In the genomic region with DNA sequence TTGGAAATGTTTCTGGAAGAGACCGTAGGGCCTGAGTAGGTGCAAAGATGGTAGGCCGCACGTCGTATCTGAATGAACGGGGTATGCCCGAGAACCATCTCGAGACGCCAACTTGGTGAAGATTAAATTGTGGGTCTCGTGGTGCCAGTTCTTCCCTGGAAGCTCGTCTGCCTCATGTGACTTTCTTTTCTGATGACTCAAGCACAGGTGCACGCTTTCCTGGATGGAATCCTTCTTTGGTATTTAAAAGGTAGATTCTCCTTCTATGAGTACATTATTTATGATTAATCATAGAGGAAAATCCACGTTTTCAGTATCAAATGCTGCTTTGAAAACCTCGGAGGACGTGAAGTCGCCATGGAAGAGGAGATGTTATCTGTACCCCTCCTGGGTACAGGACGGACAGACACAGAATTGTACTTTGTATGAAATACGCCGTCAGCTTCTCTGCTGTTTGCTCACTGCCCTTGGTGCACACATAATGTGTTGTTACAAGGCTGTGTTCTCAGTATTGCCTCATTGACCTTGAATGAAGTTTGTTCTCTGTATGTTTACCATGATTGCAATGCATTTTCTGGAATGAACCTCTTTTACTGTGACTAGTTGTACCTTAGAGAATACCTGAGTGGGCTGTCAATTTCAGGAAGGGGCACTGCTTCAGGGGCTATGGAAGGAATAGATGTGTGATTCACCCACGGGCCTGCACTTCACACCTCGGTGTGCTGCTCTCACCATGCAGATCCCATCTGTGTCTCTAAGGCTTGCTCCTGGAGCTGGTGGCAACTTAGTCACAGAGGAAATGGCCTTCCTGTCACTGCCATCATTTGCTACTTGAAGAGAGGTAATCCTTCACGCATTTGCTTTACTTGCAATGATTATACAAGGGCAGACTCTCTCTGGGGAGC, we compare ENCODE assay signal across 1 cellular context.
TF ChIP-seq lines count a peak whose summit lies in the region.

No MANE protein-coding gene starts in this region.

TF ChIP-seq in HepG2, 621 proteins besides CTCF, POLR2A, EP300 and RAD21 (continued from another document and continues in another):
- TF ChIP-seq, protein P1, sequence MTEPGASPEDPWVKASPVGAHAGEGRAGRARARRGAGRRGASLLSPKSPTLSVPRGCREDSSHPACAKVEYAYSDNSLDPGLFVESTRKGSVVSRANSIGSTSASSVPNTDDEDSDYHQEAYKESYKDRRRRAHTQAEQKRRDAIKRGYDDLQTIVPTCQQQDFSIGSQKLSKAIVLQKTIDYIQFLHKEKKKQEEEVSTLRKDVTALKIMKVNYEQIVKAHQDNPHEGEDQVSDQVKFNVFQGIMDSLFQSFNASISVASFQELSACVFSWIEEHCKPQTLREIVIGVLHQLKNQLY (CRISPR knock-in tag; IDR thresholded peaks at IDR 0.05): no peak
- peak; percentile 82 for TF ChIP-seq ZNF205 (CRISPR knock-in tag; IDR thresholded peaks at IDR 0.05)
- no peak for TF ChIP-seq ZBTB40 (IDR thresholded peaks at IDR 0.05)
- TF ChIP-seq ZBTB40 (CRISPR knock-in tag; IDR thresholded peaks at IDR 0.05): no peak
- TF ChIP-seq MXD4 (CRISPR knock-in tag; IDR thresholded peaks at IDR 0.05): no peak
- no peak for TF ChIP-seq ZNF333 (CRISPR knock-in tag; IDR thresholded peaks at IDR 0.05; ENCODE audit: borderline replicate concordance)
- TF ChIP-seq ZNF430 (CRISPR knock-in tag; IDR thresholded peaks at IDR 0.05): no peak
- no peak for TF ChIP-seq THAP8 (CRISPR knock-in tag; IDR thresholded peaks at IDR 0.05; ENCODE audit: borderline replicate concordance)
- no peak for TF ChIP-seq ZNF740 (CRISPR knock-in tag; IDR thresholded peaks at IDR 0.05)
- 0 out of 2 replicates have a peak, but pooled peaks have one; percentile 11 for TF ChIP-seq HOXA5 (CRISPR knock-in tag; IDR thresholded peaks at IDR 0.05)
- TF ChIP-seq, protein P2, sequence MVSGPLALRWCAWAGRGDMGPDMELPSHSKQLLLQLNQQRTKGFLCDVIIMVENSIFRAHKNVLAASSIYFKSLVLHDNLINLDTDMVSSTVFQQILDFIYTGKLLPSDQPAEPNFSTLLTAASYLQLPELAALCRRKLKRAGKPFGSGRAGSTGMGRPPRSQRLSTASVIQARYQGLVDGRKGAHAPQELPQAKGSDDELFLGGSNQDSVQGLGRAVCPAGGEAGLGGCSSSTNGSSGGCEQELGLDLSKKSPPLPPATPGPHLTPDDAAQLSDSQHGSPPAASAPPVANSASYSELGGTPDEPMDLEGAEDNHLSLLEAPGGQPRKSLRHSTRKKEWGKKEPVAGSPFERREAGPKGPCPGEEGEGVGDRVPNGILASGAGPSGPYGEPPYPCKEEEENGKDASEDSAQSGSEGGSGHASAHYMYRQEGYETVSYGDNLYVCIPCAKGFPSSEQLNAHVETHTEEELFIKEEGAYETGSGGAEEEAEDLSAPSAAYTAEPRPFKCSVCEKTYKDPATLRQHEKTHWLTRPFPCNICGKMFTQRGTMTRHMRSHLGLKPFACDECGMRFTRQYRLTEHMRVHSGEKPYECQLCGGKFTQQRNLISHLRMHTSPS (CRISPR knock-in tag; IDR thresholded peaks at IDR 0.05; ENCODE audit: low read depth): no peak
- TF ChIP-seq ZNF407 (CRISPR knock-in tag; IDR thresholded peaks at IDR 0.05; ENCODE audit: not compliant biosample characterization): no peak
- no peak for TF ChIP-seq ZSCAN29 (CRISPR knock-in tag; conservative IDR thresholded peaks at IDR 0.05)
- TF ChIP-seq TBP (CRISPR knock-in tag; IDR thresholded peaks at IDR 0.05): no peak
- TF ChIP-seq, protein P3, sequence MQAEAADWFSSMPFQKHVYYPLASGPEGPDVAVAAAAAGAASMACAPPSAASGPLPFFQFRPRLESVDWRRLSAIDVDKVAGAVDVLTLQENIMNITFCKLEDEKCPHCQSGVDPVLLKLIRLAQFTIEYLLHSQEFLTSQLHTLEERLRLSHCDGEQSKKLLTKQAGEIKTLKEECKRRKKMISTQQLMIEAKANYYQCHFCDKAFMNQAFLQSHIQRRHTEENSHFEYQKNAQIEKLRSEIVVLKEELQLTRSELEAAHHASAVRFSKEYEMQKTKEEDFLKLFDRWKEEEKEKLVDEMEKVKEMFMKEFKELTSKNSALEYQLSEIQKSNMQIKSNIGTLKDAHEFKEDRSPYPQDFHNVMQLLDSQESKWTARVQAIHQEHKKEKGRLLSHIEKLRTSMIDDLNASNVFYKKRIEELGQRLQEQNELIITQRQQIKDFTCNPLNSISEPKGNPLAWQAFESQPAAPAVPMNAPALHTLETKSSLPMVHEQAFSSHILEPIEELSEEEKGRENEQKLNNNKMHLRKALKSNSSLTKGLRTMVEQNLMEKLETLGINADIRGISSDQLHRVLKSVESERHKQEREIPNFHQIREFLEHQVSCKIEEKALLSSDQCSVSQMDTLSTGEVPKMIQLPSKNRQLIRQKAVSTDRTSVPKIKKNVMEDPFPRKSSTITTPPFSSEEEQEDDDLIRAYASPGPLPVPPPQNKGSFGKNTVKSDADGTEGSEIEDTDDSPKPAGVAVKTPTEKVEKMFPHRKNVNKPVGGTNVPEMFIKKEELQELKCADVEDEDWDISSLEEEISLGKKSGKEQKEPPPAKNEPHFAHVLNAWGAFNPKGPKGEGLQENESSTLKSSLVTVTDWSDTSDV (CRISPR knock-in tag; IDR thresholded peaks at IDR 0.05): no peak
- no peak for TF ChIP-seq REXO4 (CRISPR knock-in tag; IDR thresholded peaks at IDR 0.05; ENCODE audit: borderline replicate concordance)
- no peak for TF ChIP-seq CBFB (CRISPR knock-in tag; IDR thresholded peaks at IDR 0.05)
- TF ChIP-seq THAP7 (CRISPR knock-in tag; IDR thresholded peaks at IDR 0.05): no peak
- TF ChIP-seq DPF2 (CRISPR knock-in tag; IDR thresholded peaks at IDR 0.05; ENCODE audit: borderline replicate concordance, low read depth): no peak
